ENCODE assay signal across 8 cellular contexts in the genomic region with DNA sequence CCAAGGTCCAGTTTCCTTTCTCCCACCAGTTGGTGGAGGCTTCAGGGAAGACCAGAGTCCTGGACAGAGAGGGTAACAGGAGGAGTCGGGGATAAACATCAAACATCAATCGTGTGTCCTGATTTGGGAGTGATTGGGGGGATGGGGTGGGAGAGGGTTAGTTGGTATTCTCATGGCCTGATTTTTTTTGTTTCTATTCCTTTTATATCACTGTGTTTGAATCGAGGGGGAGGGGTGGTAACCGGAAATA. TPM values are rescaled to one million over a fixed set of nuclear protein-coding genes. Genes with fewer than 3 reads are reported as not detected.
A peak's percentile ranks its signal among the peaks of the same experiment; 100 is the strongest.
DNase-seq lines count a peak whose midpoint lies in the region; ATAC-seq, FAIRE-seq and TF ChIP-seq lines count a peak whose summit lies in the region.

No MANE protein-coding gene starts in this region.

- peak overlapping the region; percentile 98 for H3K4me3 ChIP-seq in GM23338
- peak overlapping the region; percentile 8 for H3K4me3 ChIP-seq in SU-DHL-6 (ENCODE audit: insufficient read depth, low read length, poor library complexity, severe bottlenecking)
- H3K4me3 ChIP-seq in esophagus (ENCODE audit: low read depth in 1 of 2, low read length in 2 of 2): peak overlapping the region; percentile 77 to 92
- H3K4me3 ChIP-seq in rectal smooth muscle tissue (ENCODE audit: low read length): peak overlapping the region; percentile 92

- no peak for DNase-seq in GM23338 (ENCODE audit: low spot score)
- DNase-seq in GM19239 (ENCODE audit: insufficient read length, low spot score): no peak
- no peak for DNase-seq in stimulated activated CD4-positive, alpha-beta T cell treated with anti-CD3 and anti-CD28 coated beads, Interleukin-4, amount 100 ng/mL, for 1 hour
- no peak for DNase-seq in HUDEP-2 (lab: John Stamatoyannopoulos, UW; ENCODE audit: unreplicated experiment in 76 of 76)

- H3K9me3 ChIP-seq in SU-DHL-6 (ENCODE audit: insufficient read depth, low read length) (no peaks in the 10 kb centered on the region), esophagus (ENCODE audit: control insufficient read depth in 2 of 2, insufficient read depth in 1 of 2, low read depth in 1 of 2, low read length in 1 of 2) (no peaks in the 10 kb centered on the region)

- no peaks in the 10 kb centered on the region for H3K9me2 ChIP-seq in GM23338 (ENCODE audit: insufficient read depth)
- H3K9me2 ChIP-seq in SU-DHL-6 (replicated peaks; ENCODE audit: insufficient read depth, low read length): no peaks in the 10 kb centered on the region

- H3K79me2 ChIP-seq in GM23338 (replicated peaks; ENCODE audit: insufficient read depth) (peaks cover 25% of the 10 kb centered on the region), SU-DHL-6 (ENCODE audit: insufficient read depth, low read length) (peaks cover 28% of the 10 kb centered on the region)

- no peaks in the 10 kb centered on the region; the same call in 1 of the 3 replicates for H3K9me3 Mint-ChIP-seq in GM23338

- H3K27me3 ChIP-seq in GM23338 (ENCODE audit: insufficient read depth) (peaks cover 35% of the 10 kb centered on the region), SU-DHL-6 (ENCODE audit: low read length) (no peaks in the 10 kb centered on the region), esophagus (ENCODE audit: control insufficient read depth in 1 of 2, insufficient read depth in 2 of 2, low read length in 2 of 2) (no peaks in the 10 kb centered on the region), rectal smooth muscle tissue (ENCODE audit: control insufficient read depth, insufficient read depth, low read length) (no peaks in the 10 kb centered on the region)

- H3K36me3 ChIP-seq in GM23338 (ENCODE audit: insufficient read depth) (peaks cover 11% of the 10 kb centered on the region; the same call in 1 of the 2 replicates), SU-DHL-6 (ENCODE audit: low read length) (0 out of 2 replicates have a peak, but pooled peaks cover 3% of the 10 kb centered on the region), esophagus (ENCODE audit: control insufficient read depth in 2 of 2, insufficient read depth in 2 of 2, low read length in 1 of 2) (peaks cover 5 to 18% of the 10 kb centered on the region in 2 donors), rectal smooth muscle tissue (ENCODE audit: control insufficient read depth, insufficient read depth, low read length) (peaks cover 16% of the 10 kb centered on the region)

- H4K20me1 ChIP-seq in GM23338 (replicated peaks; ENCODE audit: insufficient read depth) (peaks cover 18% of the 10 kb centered on the region), SU-DHL-6 (ENCODE audit: low read depth, low read length) (no peaks in the 10 kb centered on the region)

- H3K4me1 ChIP-seq in GM23338 (ENCODE audit: insufficient read depth) (peaks cover 33% of the 10 kb centered on the region), esophagus (ENCODE audit: control insufficient read depth in 2 of 2, insufficient read depth in 2 of 2, low read length in 1 of 2) (peaks cover 17 to 22% of the 10 kb centered on the region in 2 donors), rectal smooth muscle tissue (ENCODE audit: control insufficient read depth, insufficient read depth, low read length) (peaks cover 22% of the 10 kb centered on the region)

- H3K27ac Mint-ChIP-seq in GM23338: peak overlapping the region; percentile 70; the same call in 1 of the 2 replicates

- ATAC-seq in GM23338: no peak
- no peak for ATAC-seq in HG02884 (IDR thresholded peaks at IDR 0.05; ENCODE audit: unreplicated experiment)

- no peak for FAIRE-seq in GM19239 (lab: Jason Lieb, UNC)

- H3K4me3 Mint-ChIP-seq in GM23338: peak overlapping the region; percentile 84

- 3 to 5% methylated on average over 4 of the region's 4 CpGs for WGBS in esophagus, 2 donors

- H3F3A ChIP-seq in GM23338 (replicated peaks; ENCODE audit: low read depth) (peaks cover 31% of the 10 kb centered on the region), SU-DHL-6 (ENCODE audit: insufficient read depth) (peaks cover 34% of the 10 kb centered on the region)

- H3K27ac ChIP-seq in GM23338 (ENCODE audit: low read depth) (no peak overlapping the region), SU-DHL-6 (ENCODE audit: low read depth, low read length) (peak overlapping the region; percentile 10; the same call in 1 of the 2 replicates), esophagus (ENCODE audit: low read depth in 2 of 2, low read length in 1 of 2) (no peak overlapping the region), rectal smooth muscle tissue (ENCODE audit: low read depth, low read length) (no peak overlapping the region)

- H3K4me2 ChIP-seq in GM23338 (peak overlapping the region; percentile 96), SU-DHL-6 (ENCODE audit: low read depth, low read length, poor library complexity, severe bottlenecking) (peak overlapping the region; percentile 71)

- no peak overlapping the region for H2AFZ ChIP-seq in GM23338
- H2AFZ ChIP-seq in SU-DHL-6 (ENCODE audit: low read depth, low read length, severe bottlenecking): no peak overlapping the region

- H3K9ac ChIP-seq in SU-DHL-6 (ENCODE audit: low read length) (peak overlapping the region; percentile 3; the same call in 1 of the 2 replicates), rectal smooth muscle tissue (ENCODE audit: low read length) (no peak overlapping the region)

- TF ChIP-seq CTCF in GM23338 (conservative IDR thresholded peaks at IDR 0.05; ENCODE audit: low read depth in 2 of 2) (no peak), SU-DHL-6 (IDR thresholded peaks at IDR 0.05; ENCODE audit: insufficient read depth, low read length, poor library complexity, severe bottlenecking) (no peak)

- H3K27me3 Mint-ChIP-seq in GM23338 (ENCODE audit: insufficient read depth, low read depth, poor library complexity): peaks cover 39% of the 10 kb centered on the region

- H3K36me3 Mint-ChIP-seq in GM23338 (ENCODE audit: low read depth): peaks cover 30% of the 10 kb centered on the region

- peaks cover 60% of the 10 kb centered on the region for H3K4me1 Mint-ChIP-seq in GM23338

TF ChIP-seq in GM23338, 12 proteins besides CTCF, POLR2A, EP300 and RAD21 (continues in another document):
- TF ChIP-seq, protein P1, sequence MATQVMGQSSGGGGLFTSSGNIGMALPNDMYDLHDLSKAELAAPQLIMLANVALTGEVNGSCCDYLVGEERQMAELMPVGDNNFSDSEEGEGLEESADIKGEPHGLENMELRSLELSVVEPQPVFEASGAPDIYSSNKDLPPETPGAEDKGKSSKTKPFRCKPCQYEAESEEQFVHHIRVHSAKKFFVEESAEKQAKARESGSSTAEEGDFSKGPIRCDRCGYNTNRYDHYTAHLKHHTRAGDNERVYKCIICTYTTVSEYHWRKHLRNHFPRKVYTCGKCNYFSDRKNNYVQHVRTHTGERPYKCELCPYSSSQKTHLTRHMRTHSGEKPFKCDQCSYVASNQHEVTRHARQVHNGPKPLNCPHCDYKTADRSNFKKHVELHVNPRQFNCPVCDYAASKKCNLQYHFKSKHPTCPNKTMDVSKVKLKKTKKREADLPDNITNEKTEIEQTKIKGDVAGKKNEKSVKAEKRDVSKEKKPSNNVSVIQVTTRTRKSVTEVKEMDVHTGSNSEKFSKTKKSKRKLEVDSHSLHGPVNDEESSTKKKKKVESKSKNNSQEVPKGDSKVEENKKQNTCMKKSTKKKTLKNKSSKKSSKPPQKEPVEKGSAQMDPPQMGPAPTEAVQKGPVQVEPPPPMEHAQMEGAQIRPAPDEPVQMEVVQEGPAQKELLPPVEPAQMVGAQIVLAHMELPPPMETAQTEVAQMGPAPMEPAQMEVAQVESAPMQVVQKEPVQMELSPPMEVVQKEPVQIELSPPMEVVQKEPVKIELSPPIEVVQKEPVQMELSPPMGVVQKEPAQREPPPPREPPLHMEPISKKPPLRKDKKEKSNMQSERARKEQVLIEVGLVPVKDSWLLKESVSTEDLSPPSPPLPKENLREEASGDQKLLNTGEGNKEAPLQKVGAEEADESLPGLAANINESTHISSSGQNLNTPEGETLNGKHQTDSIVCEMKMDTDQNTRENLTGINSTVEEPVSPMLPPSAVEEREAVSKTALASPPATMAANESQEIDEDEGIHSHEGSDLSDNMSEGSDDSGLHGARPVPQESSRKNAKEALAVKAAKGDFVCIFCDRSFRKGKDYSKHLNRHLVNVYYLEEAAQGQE (IDR thresholded peaks at IDR 0.05; ENCODE audit: unreplicated experiment): no peak
- TF ChIP-seq EZH2 (IDR thresholded peaks at IDR 0.05; ENCODE audit: low read depth, unreplicated experiment) (no peak), ZNF331 (CRISPR knock-in tag; IDR thresholded peaks at IDR 0.05; ENCODE audit: low read depth) (no peak), JUNB (IDR thresholded peaks at IDR 0.05; ENCODE audit: unreplicated experiment) (no peak), NANOG (IDR thresholded peaks at IDR 0.05; ENCODE audit: borderline replicate concordance) (no peak), EZH2phosphoT487 (IDR thresholded peaks at IDR 0.05; ENCODE audit: unreplicated experiment) (no peak), STAT1 (IDR thresholded peaks at IDR 0.05; ENCODE audit: unreplicated experiment) (no peak), CREB1 (CRISPR knock-in tag; IDR thresholded peaks at IDR 0.05; ENCODE audit: low read depth) (no peak), ZNF114 (CRISPR knock-in tag; IDR thresholded peaks at IDR 0.05) (no peak), POLR2AphosphoS5 (IDR thresholded peaks at IDR 0.05; ENCODE audit: low read depth) (no peak)

RNA-seq across cellular contexts. Expression of gene HSD17B8, which starts 0.4 kb away (rescaled TPM):
- 8.9 and 16.0 TPM in 2 replicates for total RNA-seq in GM23338 (2014; rRNA removed; shearing (Covaris generic))
- polyA plus RNA-seq in GM23338 (2016; fragmentation: Nextera tagmentation; extraction: Ambion mirVana) (4.3 and 5.6 TPM in 2 replicates), esophagus (10 to 100 TPM; 16.7 to 33.7 TPM)

RNA-seq across cellular contexts. Expression of gene SLC39A7, which starts 3.4 kb away (rescaled TPM):
- total RNA-seq in GM23338 (2014; rRNA removed; shearing (Covaris generic)): 75.9 and 79.9 TPM in 2 replicates
- polyA plus RNA-seq in GM23338 (2016; fragmentation: Nextera tagmentation; extraction: Ambion mirVana) (9.0 and 9.2 TPM in 2 replicates), esophagus (10 to 100 TPM; 22.8 to 57.3 TPM)

RNA-seq across cellular contexts. Expression of gene RXRB, which starts 3.6 kb away (rescaled TPM):
- 11.3 and 11.6 TPM in 2 replicates for total RNA-seq in GM23338 (2014; rRNA removed; shearing (Covaris generic))
- polyA plus RNA-seq in GM23338 (2016; fragmentation: Nextera tagmentation; extraction: Ambion mirVana) (6.7 and 6.9 TPM in 2 replicates), esophagus (10 to 100 TPM; 24.4 to 30.0 TPM)

RNA-seq across cellular contexts. Expression of gene RING1, which starts 4.2 kb away (rescaled TPM):
- total RNA-seq in GM23338 (2014; rRNA removed; shearing (Covaris generic)): 8.0 and 16.0 TPM in 2 replicates
- polyA plus RNA-seq in GM23338 (2016; fragmentation: Nextera tagmentation; extraction: Ambion mirVana) (6.4 and 8.3 TPM in 2 replicates), esophagus (10 to 100 TPM; 26.7 to 32.4 TPM)

RNA-seq across cellular contexts. Expression of gene COL11A2, which starts 11.8 kb away (rescaled TPM):
- 1.3 and 2.7 TPM in 2 replicates for total RNA-seq in GM23338 (2014; rRNA removed; shearing (Covaris generic))
- polyA plus RNA-seq in GM23338 (2016; fragmentation: Nextera tagmentation; extraction: Ambion mirVana): 1.6 and 2.2 TPM in 2 replicates
- polyA plus RNA-seq in esophagus: 1 to 10 TPM in 1 of 2 donors, under 1 TPM in 1; 0.38 to 1.3 TPM

Comparison
In these comparisons a context has a peak if more than half of its experiments do, and no peak if none do; other contexts are left out.
1. H3K4me3 ChIP-seq: peak in every context shown above with its lines; median percentile 98 in GM23338; 92 in rectal smooth muscle tissue; 84 in esophagus; 8 in SU-DHL-6.